Comparison of ENCODE assay signal across 28 cellular contexts in genomic region chr4:112238833-112239232, GRCh38.
"Had no signal": no experiment of that assay in that cellular context is flagged by ENCODE, and none has a peak within 500 bp of the region (broad histone marks: within the 10 kb centered on the region; RNA-seq: fewer than 3 reads in every experiment).

No MANE protein-coding gene starts in this region.

- H3K36me3 Mint-ChIP-seq: activated CD8-positive, alpha-beta memory T cell treated with anti-CD3 and anti-CD28 coated beads, Interleukin-2, amount 10 ng/mL, durations not matched to agents 7 days and 5 days had no signal

- H3K9me3 Mint-ChIP-seq: activated CD4-positive, alpha-beta T cell treated with anti-CD3 and anti-CD28 coated beads, Interleukin-2, amount 10 ng/mL, durations not matched to agents 7 days and 5 days had no signal

- H3K27ac Mint-ChIP-seq: activated CD4-positive, alpha-beta T cell treated with anti-CD3 and anti-CD28 coated beads, Interleukin-2, amount 10 ng/mL, durations not matched to agents 7 days and 5 days; activated CD8-positive, alpha-beta memory T cell treated with anti-CD3 and anti-CD28 coated beads, Interleukin-2, amount 10 ng/mL, durations not matched to agents 7 days and 5 days had no signal

- H3K27me3 Mint-ChIP-seq: activated CD4-positive, alpha-beta T cell treated with anti-CD3 and anti-CD28 coated beads, Interleukin-2, amount 10 ng/mL, durations not matched to agents 7 days and 5 days; activated CD8-positive, alpha-beta memory T cell treated with anti-CD3 and anti-CD28 coated beads, Interleukin-2, amount 10 ng/mL, durations not matched to agents 7 days and 5 days had no signal

- H3K27me3 ChIP-seq: adrenal gland, body of pancreas, breast epithelium had no signal

- H3K9ac ChIP-seq: KMS-11 had no signal

- H3K4me3 Mint-ChIP-seq: activated CD4-positive, alpha-beta T cell treated with anti-CD3 and anti-CD28 coated beads, Interleukin-2, amount 10 ng/mL, durations not matched to agents 7 days and 5 days; activated CD8-positive, alpha-beta memory T cell treated with anti-CD3 and anti-CD28 coated beads, Interleukin-2, amount 10 ng/mL, durations not matched to agents 7 days and 5 days had no signal

- H3K36me3 ChIP-seq: adrenal gland, breast epithelium had no signal

- DNase-seq: activated CD4-positive, alpha-beta T cell treated with anti-CD3 and anti-CD28 coated beads for 1 hour; activated CD4-positive, alpha-beta T cell treated with anti-CD3 and anti-CD28 coated beads, Interleukin-2, amount 10 ng/mL, durations not matched to agents 7 days and 5 days; activated CD4-positive, alpha-beta T cell treated with anti-CD3 and anti-CD28 coated beads, Interleukin-2, amount 50 U/mL, for 48 hours; activated CD4-positive, CD25-positive, alpha-beta regulatory T cell; activated CD8-positive, alpha-beta memory T cell treated with anti-CD3 and anti-CD28 coated beads for 24 hours; activated CD8-positive, alpha-beta memory T cell treated with anti-CD3 and anti-CD28 coated beads, Interleukin-2, amount 10 ng/mL, durations not matched to agents 7 days and 5 days; activated CD8-positive, alpha-beta memory T cell treated with anti-CD3 and anti-CD28 coated beads, Interleukin-2, amount 50 U/mL, for 48 hours; activated gamma-delta T cell treated with Interleukin-2 at 50 U/mL for 16 hours; activated naive CD4-positive, alpha-beta T cell treated with anti-CD3 and anti-CD28 coated beads, Interleukin-2, amount 50 U/mL, for 16 hours; adrenal gland; body of pancreas; NCI-H1092 treated with DMSO at 0.1 percent for 48 hours; NCI-H1417; NCI-H146; NCI-H187; NCI-H2029 treated with DMSO at 0.1 percent for 48 hours; NCI-H2107; NCI-H2171; NCI-H510A; NCI-H526; NCI-H748 treated with DMSO at 0.1 percent for 48 hours; NK-92 treated with Interleukin-12 subunit alpha and Interleukin-12 subunit beta, amount 100 ng/mL, for 24 hours; OCI-M1; Right ventricle myocardium superior; T1000; WERI-Rb-1 had no signal

- H3K9me3 ChIP-seq: adrenal gland, body of pancreas, breast epithelium had no signal

- H3K4me3 ChIP-seq: adrenal gland, body of pancreas, breast epithelium had no signal

- ATAC-seq: activated CD8-positive, alpha-beta memory T cell treated with anti-CD3 and anti-CD28 coated beads, Interleukin-2, amount 10 ng/mL, durations not matched to agents 7 days and 5 days; body of pancreas had no signal

- H3K4me1 ChIP-seq: adrenal gland had no signal

- H3K4me2 ChIP-seq: KMS-11 had no signal

- H3K27ac ChIP-seq: adrenal gland, body of pancreas, breast epithelium, KMS-11, WERI-Rb-1 had no signal
